10 cellular contexts compared by ENCODE assay signal in genomic region chr20:49853640-49854039, GRCh38. TPM values are rescaled to one million over a fixed set of nuclear protein-coding genes. Genes with fewer than 3 reads are reported as not detected.
DNase-seq lines count a peak whose midpoint lies in the region; ATAC-seq and TF ChIP-seq lines count a peak whose summit lies in the region.
"Had no signal": no experiment of that assay in that cellular context is flagged by ENCODE, and none has a peak within 500 bp of the region (broad histone marks: within the 10 kb centered on the region; RNA-seq: fewer than 3 reads in every experiment).

No MANE protein-coding gene starts in this region.

- no peak for TF ChIP-seq EP300 in stomach (IDR thresholded peaks at IDR 0.05)

- peak; percentile 64 for DNase-seq in H4 (ENCODE audit: low spot score)
- DNase-seq in SHP77 treated with DMSO at 0.1 percent for 48 hours (lab: John Stamatoyannopoulos, UW): peak; percentile 53
- peak; percentile 77 for DNase-seq in fibroblast of peridontal ligament (ENCODE audit: extremely low read depth)
- DNase-seq in putamen (ENCODE audit: low spot score): peak; percentile 67
- DNase-seq in ecto neural progenitor cell (ENCODE audit: low spot score): no peak
- DNase-seq in NCI-H1436 (lab: John Stamatoyannopoulos, UW): no peak
- DNase-seq in stomach: no peak
- DNase-seq: NCI-H510A treated with DMSO at 0.1 percent for 48 hours had no signal

- H3K27ac ChIP-seq in stomach: no peak overlapping the region
- H3K27ac ChIP-seq: vagina had no signal

- no peak for ATAC-seq in GM21576 (IDR thresholded peaks at IDR 0.05; ENCODE audit: unreplicated experiment)

- H3K9me3 ChIP-seq in stomach: no peaks in the 10 kb centered on the region
- H3K9me3 ChIP-seq: vagina had no signal

- no peak for TF ChIP-seq CTCF in stomach (IDR thresholded peaks at IDR 0.05)

- H3K4me3 ChIP-seq in stomach: no peak overlapping the region
- H3K4me3 ChIP-seq: vagina had no signal

- peaks cover 0 to 16% (median 10%) of the 10 kb centered on the region in 4 donors for H3K4me1 ChIP-seq in stomach

- no peak for TF ChIP-seq POLR2A in stomach (IDR thresholded peaks at IDR 0.05)

- 62 to 92% (median 85%) methylated on average over 4 to 5 of the region's 5 CpGs for WGBS in stomach, 5 donors

- no peaks in the 10 kb centered on the region for H3K27me3 ChIP-seq in stomach
- H3K27me3 ChIP-seq: vagina had no signal

- peaks cover 29 to 87% (median 81%) of the 10 kb centered on the region in 4 donors for H3K36me3 ChIP-seq in stomach

- intact Hi-C loops in stomach (cut with DNase I; ENCODE audit: low total_unique reads): no loop called here

RNA-seq across cellular contexts. Expression of gene SLC9A8, which starts 41.0 kb away (rescaled TPM):
- 4.9 TPM in 2 replicates for total RNA-seq in H4 (2014; rRNA removed; shearing (Covaris generic))
- 10 to 100 TPM in 4 of 5 donors, 1 to 10 TPM in 1; 2.7 to 21.0 (median 17.2) TPM for total RNA-seq in stomach
- polyA plus RNA-seq in stomach: 1 to 10 TPM; 2.3 to 9.8 (median 2.7) TPM

Comparison
In these comparisons a context has a peak if more than half of its experiments do, and no peak if none do; other contexts are left out.
1. DNase-seq: peak in H4 (single experiment), SHP77 treated with DMSO at 0.1 percent for 48 hours (single experiment), fibroblast of peridontal ligament (single experiment) and putamen (single experiment); none in ecto neural progenitor cell (single experiment), NCI-H1436 (single experiment) and stomach (single experiment).